In genomic region chr16:84819644-84820304, GRCh38 we compare ENCODE assay signal across 8 cellular contexts. TPM values are rescaled to one million over a fixed set of nuclear protein-coding genes. Genes with fewer than 3 reads are reported as not detected.
DNase-seq lines count a peak whose midpoint lies in the region; ATAC-seq lines count a peak whose summit lies in the region.

CRISPLD2 (plus strand) TSS chr16:84819985; CDS start chr16:84838496, 18,511 bp downstream.

- H3K36me3 Mint-ChIP-seq in dendritic cell treated with granulocyte-macrophage colony-stimulating factor and Interleukin-4, amounts not matched to agents 40 ng/mL and 50 ng/mL, for 4 days (ENCODE audit: low read depth): no peaks in the 10 kb centered on the region

- DNase-seq in Ammon's horn (ENCODE audit: low spot score) (peak; percentile 96), NCI-H524 (lab: John Stamatoyannopoulos, UW) (peak; percentile 95 to 96), left lobe of liver (ENCODE audit: low spot score) (peak; percentile 85)
- DNase-seq in activated CD4-positive, alpha-beta T cell treated with anti-CD3 and anti-CD28 coated beads, Interleukin-2, amount 50 U/mL, for 48 hours: peak; percentile 89 to 91
- DNase-seq in stimulated activated CD4-positive, alpha-beta T cell treated with anti-CD3 and anti-CD28 coated beads, Interleukin-1b, Interleukin-23, amount 100 ng/mL, for 1 hour (ENCODE audit: low read depth in 2 of 2): peak; percentile 67 to 84

- H3K9me3 Mint-ChIP-seq in dendritic cell treated with granulocyte-macrophage colony-stimulating factor and Interleukin-4, amounts not matched to agents 40 ng/mL and 50 ng/mL, for 4 days: no peaks in the 10 kb centered on the region

- H3K4me1 Mint-ChIP-seq in dendritic cell treated with granulocyte-macrophage colony-stimulating factor and Interleukin-4, amounts not matched to agents 40 ng/mL and 50 ng/mL, for 4 days (ENCODE audit: low read depth): peaks cover 65% of the 10 kb centered on the region

- peak within 1 kb of the TSS; percentile 70 for H3K4me3 Mint-ChIP-seq in dendritic cell treated with granulocyte-macrophage colony-stimulating factor and Interleukin-4, amounts not matched to agents 40 ng/mL and 50 ng/mL, for 4 days

- peaks cover 22% of the 10 kb centered on the region for H3K27me3 Mint-ChIP-seq in dendritic cell treated with granulocyte-macrophage colony-stimulating factor and Interleukin-4, amounts not matched to agents 40 ng/mL and 50 ng/mL, for 4 days

- intact Hi-C loops in dendritic cell treated with granulocyte-macrophage colony-stimulating factor and Interleukin-4, amounts not matched to agents 40 ng/mL and 50 ng/mL, for 4 days (cut with micrococcal nuclease): no loop called here

- H3K27ac Mint-ChIP-seq in dendritic cell treated with granulocyte-macrophage colony-stimulating factor and Interleukin-4, amounts not matched to agents 40 ng/mL and 50 ng/mL, for 4 days: peak within 1 kb of the TSS; percentile 11

- ATAC-seq in HG02588 (IDR thresholded peaks at IDR 0.05; ENCODE audit: unreplicated experiment) (peak; percentile 51), left lobe of liver (peak; percentile 91), GM21723 (IDR thresholded peaks at IDR 0.05; ENCODE audit: unreplicated experiment) (no peak)

RNA-seq across cellular contexts. Expression of gene CRISPLD2, which starts in this region (rescaled TPM):
- total RNA-seq in left lobe of liver: 4.5 TPM
